ENCODE assay signal across 22 cellular contexts in the genomic region with DNA sequence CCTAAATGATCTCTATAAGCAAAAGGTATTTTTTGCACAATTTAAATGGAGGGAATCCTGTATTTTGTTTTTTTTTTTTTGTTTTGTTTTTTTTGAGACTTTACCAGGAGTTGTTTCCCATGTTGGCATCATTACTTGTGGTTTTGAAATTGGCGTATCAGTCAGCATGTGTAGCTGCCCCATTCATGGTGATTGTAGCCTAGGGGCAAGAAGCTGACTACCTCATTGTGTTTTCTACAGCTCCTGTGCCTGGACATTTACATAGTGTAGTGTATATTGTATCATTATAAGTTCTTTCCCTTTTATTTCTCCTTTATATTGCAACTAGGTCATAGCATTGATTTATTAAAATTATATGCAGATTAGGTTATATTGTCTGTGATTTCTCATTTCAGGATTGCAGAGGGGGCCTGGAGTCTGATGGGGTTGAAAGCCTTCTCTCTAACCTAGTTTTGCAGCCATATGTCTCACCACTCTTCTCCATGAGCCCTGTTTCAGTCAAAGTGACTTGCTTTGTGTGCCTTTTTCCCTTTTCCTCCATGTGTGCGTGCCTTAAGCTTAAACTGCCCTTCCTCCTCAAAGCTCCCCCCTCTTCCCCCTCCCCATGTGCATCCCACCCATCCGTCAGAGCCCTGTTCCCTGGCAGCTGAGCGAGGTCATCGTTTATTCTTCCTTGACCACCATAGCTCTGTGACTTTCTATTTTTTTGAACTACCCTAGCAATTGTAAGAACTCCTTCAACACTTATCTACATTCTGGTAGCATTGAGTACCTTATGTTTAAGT. TPM values are rescaled to one million over a fixed set of nuclear protein-coding genes. Genes with fewer than 3 reads are reported as not detected.
DNase-seq lines count a peak whose midpoint lies in the region; ATAC-seq, FAIRE-seq and TF ChIP-seq lines count a peak whose summit lies in the region.
"Had no signal": no experiment of that assay in that cellular context is flagged by ENCODE, and none has a peak within 500 bp of the region (broad histone marks: within the 10 kb centered on the region; RNA-seq: fewer than 3 reads in every experiment).

No MANE protein-coding gene starts in this region.

- peak overlapping the region; percentile 2; the same call in 1 of the 2 replicates for H3K4me2 ChIP-seq in BLaER1
- H3K4me2 ChIP-seq: SK-N-SH had no signal

- peaks cover 22% of the 10 kb centered on the region for H3K9me3 ChIP-seq in BLaER1
- no peaks in the 10 kb centered on the region for H3K9me3 ChIP-seq in mucosa of descending colon

- peak; percentile 95 for FAIRE-seq in HTR-8/SVneo (lab: Jason Lieb, UNC)
- FAIRE-seq: GM18507 had no signal

- TF ChIP-seq CTCF in mucosa of descending colon (IDR thresholded peaks at IDR 0.05): no peak

- H4K20me1 ChIP-seq in BLaER1: peaks cover 51% of the 10 kb centered on the region

- no peaks in the 10 kb centered on the region for H3K27me3 ChIP-seq in BLaER1

- intact Hi-C loops in mucosa of descending colon (cut with DNase I, micrococcal nuclease): no loop called here

- peaks cover 21% of the 10 kb centered on the region for H3K36me3 ChIP-seq in BLaER1
- H3K36me3 ChIP-seq in mucosa of descending colon (ENCODE audit: low read depth): no peaks in the 10 kb centered on the region

- H3K4me1 ChIP-seq in BLaER1 (peaks cover 26% of the 10 kb centered on the region), mucosa of descending colon (ENCODE audit: low read depth) (no peaks in the 10 kb centered on the region)

- no peak for DNase-seq in HTR-8/SVneo (ENCODE audit: insufficient read length, low spot score)
- peak; percentile 93 for DNase-seq in SK-MEL-5 (ENCODE audit: low read depth, low spot score)
- DNase-seq in foreskin melanocyte: peak; percentile 95
- no peak for DNase-seq in stimulated activated CD4-positive, alpha-beta T cell treated with anti-CD3 and anti-CD28 coated beads, Interleukin-4, amount 100 ng/mL, for 1 hour
- no peak for DNase-seq in stimulated activated naive CD4-positive, alpha-beta T cell (lab: John Stamatoyannopoulos, UW)
- no peak for DNase-seq in 8988T
- no peak for DNase-seq in mucosa of descending colon
- DNase-seq: caudate nucleus; CD4-positive, alpha-beta T cell; DND-41; hippocampal formation; KBM-7; midbrain; NCI-H1092 treated with DMSO at 0.1 percent for 48 hours; NCI-H524 treated with DMSO at 0.1 percent for 48 hours; SK-N-SH; stimulated activated naive CD4-positive, alpha-beta T cell treated with Interleukin-2 at 50 U/mL for 16 hours; T1000; trophoblast cell had no signal

- no peak overlapping the region for H3K27ac ChIP-seq in BLaER1

- ATAC-seq in mucosa of descending colon: no peak
- ATAC-seq: activated CD4-positive, CD25-positive, alpha-beta regulatory T cell treated with anti-CD3 and anti-CD28 coated beads, Interleukin-2, amount 50 U/mL, for 24 hours had no signal

- no peak overlapping the region for H3K9ac ChIP-seq in BLaER1
- H3K9ac ChIP-seq: SK-N-SH had no signal

- in situ Hi-C loops in SK-MEL-5 (cut with HindIII; ENCODE audit: low pct_unique_long_range_greater_than_20kb, low sequenced_read_pairs): no loop called here

- H3K4me3 ChIP-seq in BLaER1 (no peak overlapping the region), mucosa of descending colon (no peak overlapping the region)

RNA-seq across cellular contexts. Expression of gene SAMD4A, which starts 24.7 kb away (rescaled TPM):
- total RNA-seq in SK-MEL-5 (2014; rRNA removed; shearing (Covaris generic)): 16.2 and 18.0 TPM in 2 replicates
- 11.5 and 21.7 TPM in 2 replicates for polyA plus RNA-seq in SK-MEL-5 (2015; cell fraction: cytosol; rRNA removed)
- polyA plus RNA-seq in SK-MEL-5 (2015; cell fraction: nucleus; rRNA removed): 32.7 and 55.1 TPM in 2 replicates
- total RNA-seq in mucosa of descending colon: 10 to 100 TPM; 14.7 to 82.1 (median 16.5) TPM

Comparison
In these comparisons a context has a peak if more than half of its experiments do, and no peak if none do; other contexts are left out.
1. DNase-seq: peak in SK-MEL-5 (single experiment) and foreskin melanocyte (single experiment); none in HTR-8/SVneo (single experiment), stimulated activated CD4-positive, alpha-beta T cell treated with anti-CD3 and anti-CD28 coated beads, Interleukin-4, amount 100 ng/mL, for 1 hour (single experiment), stimulated activated naive CD4-positive, alpha-beta T cell (0 of 6), 8988T (single experiment) and mucosa of descending colon (0 of 3).